ENCODE assay signal across 25 cellular contexts in genomic region chr7:42702647-42703046, GRCh38.
DNase-seq lines count a peak whose midpoint lies in the region; FAIRE-seq and TF ChIP-seq lines count a peak whose summit lies in the region.
"Had no signal": no experiment of that assay in that cellular context is flagged by ENCODE, and none has a peak within 500 bp of the region (broad histone marks: within the 10 kb centered on the region; RNA-seq: fewer than 3 reads in every experiment).

No MANE protein-coding gene starts in this region.

- H3K4me3 Mint-ChIP-seq in mesothelial cell of epicardium = no peak overlapping the region
- H3K4me3 Mint-ChIP-seq: CD14-positive monocyte; CD4-positive, alpha-beta T cell; CD8-positive, alpha-beta memory T cell had no signal

- DNase-seq in H7 (peak; percentile 57), iPS-NIHi11 (ENCODE audit: low spot score) (peak; percentile 23), mesothelial cell of epicardium (ENCODE audit: low spot score in 2 of 2, unreplicated experiment in 2 of 2) (no peak), GM19240 (ENCODE audit: insufficient read length, low spot score) (no peak), superior temporal gyrus (ENCODE audit: extremely low spot score) (no peak), medulla oblongata (ENCODE audit: extremely low spot score) (no peak), GM19239 (ENCODE audit: insufficient read length, low spot score) (no peak)
- DNase-seq: 8988T; ACHN; AML-193; BE2C; CD4-positive, alpha-beta T cell; CD8-positive, alpha-beta memory T cell; DMS 273 treated with DMSO at 0.1 percent for 48 hours; DMS79; EL; GDM1; GOT3; HCEC 1CT had no signal

- no peaks in the 10 kb centered on the region for H3K27me3 ChIP-seq in H7 (ENCODE audit: control insufficient read depth, insufficient read depth, low read length)
- H3K27me3 ChIP-seq: BE2C; BLaER1 treated with 17β-estradiol and CSF1 and Interleukin-3, amounts not matched to agents 10 nM and 100 nM had no signal

- H3K36me3 ChIP-seq in H7 (replicated peaks; ENCODE audit: control insufficient read depth, insufficient read depth, low read length) = no peaks in the 10 kb centered on the region
- H3K36me3 ChIP-seq: BE2C; BLaER1 treated with 17β-estradiol and CSF1 and Interleukin-3, amounts not matched to agents 10 nM and 100 nM had no signal

- no peak for TF ChIP-seq CTCF in mesothelial cell of epicardium (IDR thresholded peaks at IDR 0.05; ENCODE audit: unreplicated experiment)

- no peak overlapping the region for H3K4me3 ChIP-seq in H7 (ENCODE audit: insufficient read depth, low read depth, low read length)
- H3K4me3 ChIP-seq: A549; BLaER1 treated with 17β-estradiol and CSF1 and Interleukin-3, amounts not matched to agents 10 nM and 100 nM; GM12878 had no signal

- no peaks in the 10 kb centered on the region for H3K27me3 Mint-ChIP-seq in mesothelial cell of epicardium (ENCODE audit: low read depth)

- H3K9me3 Mint-ChIP-seq in mesothelial cell of epicardium = peaks cover 3% of the 10 kb centered on the region
- H3K9me3 Mint-ChIP-seq: CD4-positive, alpha-beta T cell; CD8-positive, alpha-beta memory T cell had no signal

- H3K4me1 Mint-ChIP-seq in mesothelial cell of epicardium = peaks cover 39% of the 10 kb centered on the region
- H3K4me1 Mint-ChIP-seq: CD14-positive monocyte; CD8-positive, alpha-beta memory T cell had no signal

- no peak for FAIRE-seq in GM19239 (lab: Jason Lieb, UNC)
- FAIRE-seq: A549, D721Med, GM12878, H54 had no signal

- H3K27ac Mint-ChIP-seq in mesothelial cell of epicardium = peak overlapping the region; percentile 50
- H3K27ac Mint-ChIP-seq: CD14-positive monocyte; CD4-positive, alpha-beta T cell; CD8-positive, alpha-beta memory T cell had no signal

- no peaks in the 10 kb centered on the region for H3K36me3 Mint-ChIP-seq in mesothelial cell of epicardium
- H3K36me3 Mint-ChIP-seq: CD14-positive monocyte; CD8-positive, alpha-beta memory T cell had no signal

Comparison
In these comparisons a context has a peak if more than half of its experiments do, and no peak if none do; other contexts are left out.
1. DNase-seq: peak in H7 (single experiment) and iPS-NIHi11 (single experiment); none in mesothelial cell of epicardium (0 of 2), GM19240 (single experiment), superior temporal gyrus (single experiment), medulla oblongata (single experiment) and GM19239 (single experiment).